Comparison of ENCODE assay signal across 8 cellular contexts in the genomic region with DNA sequence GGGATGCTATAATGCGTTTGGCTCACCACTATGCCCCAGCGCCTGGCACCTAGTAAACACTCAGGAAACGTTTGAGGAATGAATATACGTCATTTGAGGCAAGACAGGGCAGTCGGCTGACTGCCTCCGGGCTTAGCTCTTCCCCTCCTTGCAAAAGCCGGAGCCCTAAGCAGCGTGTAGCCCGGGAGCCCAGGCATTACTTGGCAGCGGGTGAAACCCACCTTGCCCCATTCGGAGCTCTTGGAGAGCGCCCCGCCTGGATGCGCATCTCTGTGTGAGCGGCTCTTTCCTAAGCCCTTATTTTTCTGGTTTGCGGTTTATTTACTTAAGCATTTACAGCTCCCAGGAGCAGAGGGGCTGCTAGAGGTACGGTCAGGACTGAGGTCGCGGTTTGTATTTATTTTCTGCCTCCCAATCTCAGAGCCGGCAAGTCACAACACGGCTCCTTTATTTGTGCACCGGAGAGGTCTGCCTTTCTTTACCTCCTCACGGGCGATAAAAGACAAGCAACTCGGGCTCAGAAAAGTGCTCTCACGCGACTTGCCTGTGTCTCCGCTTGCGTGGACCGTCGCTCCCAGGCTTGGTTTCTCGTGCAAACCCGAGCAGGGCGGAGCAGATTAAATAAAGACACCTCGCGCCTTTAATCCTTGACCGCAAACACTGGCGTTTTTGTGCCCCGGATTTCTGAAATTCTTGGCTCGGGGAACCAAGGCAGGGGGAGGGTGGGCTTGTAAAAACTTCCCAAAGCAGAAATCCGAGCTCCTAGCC. TPM values are rescaled to one million over a fixed set of nuclear protein-coding genes. Genes with fewer than 3 reads are reported as not detected.
DNase-seq lines count a peak whose midpoint lies in the region; ATAC-seq lines count a peak whose summit lies in the region.

No MANE protein-coding gene starts in this region.

- peak; percentile 10 for ATAC-seq in GM21529 (IDR thresholded peaks at IDR 0.05; ENCODE audit: unreplicated experiment)

- peak; percentile 68 to 72 for DNase-seq in AML-193 (lab: John Stamatoyannopoulos, UW)
- DNase-seq in NCI-H345 (lab: John Stamatoyannopoulos, UW) = peak; percentile 33
- peak; percentile 45 to 49 for DNase-seq in activated CD4-positive, alpha-beta T cell treated with anti-CD3 and anti-CD28 coated beads, Interleukin-2, amount 50 U/mL, for 48 hours
- peak; percentile 35 for DNase-seq in effector CD4-positive, alpha-beta T cell
- peak; percentile 42 to 70 for DNase-seq in lung microvascular endothelial cell (ENCODE audit: low read depth in 2 of 2)
- peak; percentile 59 for DNase-seq in stimulated activated CD8-positive, alpha-beta memory T cell treated with anti-CD3 and anti-CD28 coated beads, Interleukin-4, amount 100 ng/mL, for 48 hours
- DNase-seq in HuH-7.5 (ENCODE audit: low spot score) = no peak

RNA-seq across cellular contexts. Expression of a gene that starts 0.7 kb away (rescaled TPM):
- total RNA-seq in lung microvascular endothelial cell = 13.9 and 22.6 TPM in 2 replicates

RNA-seq across cellular contexts. Expression of a gene that starts 25.4 kb away (rescaled TPM):
- total RNA-seq in lung microvascular endothelial cell = 41.0 and 42.5 TPM in 2 replicates
